Comparison of ENCODE assay signal across 8 cellular contexts in genomic region chr19:18542936-18543813, GRCh38. TPM values are rescaled to one million over a fixed set of nuclear protein-coding genes. Genes with fewer than 3 reads are reported as not detected.
DNase-seq lines count a peak whose midpoint lies in the region; ATAC-seq, FAIRE-seq and TF ChIP-seq lines count a peak whose summit lies in the region.

Gene FKBP8, minus strand, starts transcription at chr19:18543573. Its CDS starts 1,603 bp downstream, at chr19:18541970.

- H3K4me3 ChIP-seq in HUES64 (ENCODE audit: low read length) = peak within 1 kb of the TSS; percentile 70
- H3K4me3 ChIP-seq in OCI-LY7 (ENCODE audit: low read depth, low read length, poor library complexity, severe bottlenecking) = peak within 1 kb of the TSS; percentile 76
- H3K4me3 ChIP-seq in endothelial cell of umbilical vein (replicated peaks in 1 of 3; ENCODE audit: insufficient read depth in 1 of 3, low read depth in 1 of 3, low read length in 3 of 3) = peak within 1 kb of the TSS; percentile 61 to 85 (median 76)

- BruUV-seq in OCI-LY7 (replicated peaks; lab: Mats Ljungman, UMichigan) (no TSS peak), endothelial cell of umbilical vein (replicated peaks; lab: Mats Ljungman, UMichigan) (no TSS peak)

- WGBS in HUES64 = under 1% methylated on average over 71 of the region's 86 CpGs

- TF ChIP-seq POLR2A in endothelial cell of umbilical vein (IDR thresholded peaks at IDR 0.05; ENCODE audit: low read depth, low read length) = no peak

- DNase-seq in COLO668 (lab: John Stamatoyannopoulos, UW; ENCODE audit: unreplicated experiment) (peak; percentile 94), OCI-LY7 (ENCODE audit: low spot score) (peak; percentile 94), activated T-cell treated with anti-CD3 and anti-CD28 coated beads for 1 hour (ENCODE audit: low read depth) (peak; percentile 91), endothelial cell of umbilical vein (ENCODE audit: low read depth, low spot score) (peak; percentile 87), middle frontal gyrus (ENCODE audit: extremely low spot score, low spot score) (peak; percentile 88)
- DNase-seq in stimulated activated CD8-positive, alpha-beta memory T cell treated with anti-CD3 and anti-CD28 coated beads, Interleukin-15, amount 100 ng/mL, for 48 hours (ENCODE audit: low read depth in 2 of 2) = peak; percentile 91

- POLR2A ChIA-PET in OCI-LY7 (lab: Charles Lee) = interaction anchor here (1.0 to 1.8 kb wide), 9 partner anchors 11 to 119 kb away, joined by 3 to 16 read pairs (median 4); partner anchors contain the start of genes ELL, KXD1, REX1BD and UBA52
- POLR2A ChIA-PET in endothelial cell of umbilical vein (lab: Charles Lee) = no interaction called here

- H3K4me1 ChIP-seq in HUES64 (ENCODE audit: insufficient read depth, low read length) (peaks cover 6% of the 10 kb centered on the region), OCI-LY7 (ENCODE audit: insufficient read depth, low read length, poor library complexity, severe bottlenecking) (peaks cover 19% of the 10 kb centered on the region), endothelial cell of umbilical vein (ENCODE audit: control insufficient read depth, extremely low read depth, insufficient read depth, low read length) (peaks cover 12% of the 10 kb centered on the region)

- H3K9me1 ChIP-seq in endothelial cell of umbilical vein (replicated peaks; ENCODE audit: control insufficient read depth, extremely low read depth, insufficient read depth, low read length) = no peaks in the 10 kb centered on the region

- CTCF ChIA-PET in OCI-LY7 (lab: Charles Lee; ENCODE audit: unreplicated experiment) = interaction anchor here (0.6 to 1.4 kb wide), 3 partner anchors 12 to 22 kb away, joined by 3 to 4 read pairs (median 3); partner anchors contain the start of gene ELL
- CTCF ChIA-PET in endothelial cell of umbilical vein (lab: Charles Lee) = interaction anchor here (1.2 to 1.3 kb wide), 3 partner anchors 15 to 304 kb away, joined by 3 to 4 read pairs (median 3); no protein-coding TSS in a partner anchor

- ATAC-seq in GM21423 (IDR thresholded peaks at IDR 0.05; ENCODE audit: unreplicated experiment) = peak; percentile 90

- H3K4me2 ChIP-seq in OCI-LY7 (ENCODE audit: low read length) (peak within 1 kb of the TSS; percentile 99), endothelial cell of umbilical vein (ENCODE audit: insufficient read depth, low read length) (peak within 1 kb of the TSS; percentile 88)

- H3K9ac ChIP-seq in HUES64 (ENCODE audit: low read depth, low read length) = peak within 1 kb of the TSS; percentile 74
- H3K9ac ChIP-seq in endothelial cell of umbilical vein (replicated peaks; ENCODE audit: extremely low read depth, insufficient read depth, low read length) = peak within 1 kb of the TSS; percentile 67

- FAIRE-seq in endothelial cell of umbilical vein (lab: Jason Lieb, UNC) = peak; percentile 81

- intact Hi-C loops in OCI-LY7 (cut with micrococcal nuclease; ENCODE audit: unreplicated experiment) (loop anchor here (1.0 to 2.0 kb wide), 2 partner anchors 21 to 46 kb away; partner anchors contain the start of genes ELL and REX1BD), endothelial cell of umbilical vein (cut with micrococcal nuclease) (loop anchor here (1.0 kb wide), 1 partner anchor 28 kb away; the partner anchor contains the start of gene UBA52)

- H2AFZ ChIP-seq in OCI-LY7 (ENCODE audit: low read length) (peak within 1 kb of the TSS; percentile 85), endothelial cell of umbilical vein (ENCODE audit: low read depth, low read length) (peak within 1 kb of the TSS; percentile 74)

- H3K27ac ChIP-seq in HUES64 (ENCODE audit: low read depth, low read length) = no peak within 1 kb of the TSS
- H3K27ac ChIP-seq in OCI-LY7 (ENCODE audit: low read depth, low read length, poor library complexity, severe bottlenecking) = peak within 1 kb of the TSS; percentile 54
- H3K27ac ChIP-seq in endothelial cell of umbilical vein (ENCODE audit: insufficient read depth, low read depth, low read length) = peak within 1 kb of the TSS; percentile 12

- dilution Hi-C loops in endothelial cell of umbilical vein (cut with MboI; ENCODE audit: extremely low pct_ligation_motif_present, low sequenced_read_pairs) = no loop called here

- H3K36me3 ChIP-seq in HUES64 (ENCODE audit: insufficient read depth, low read length) (peaks cover 29% of the 10 kb centered on the region), OCI-LY7 (ENCODE audit: insufficient read depth, low read length) (peaks cover 31% of the 10 kb centered on the region), endothelial cell of umbilical vein (ENCODE audit: control insufficient read depth in 2 of 2, extremely low read depth in 1 of 2, insufficient read depth in 2 of 2, low read length in 2 of 2) (peaks cover 3 to 17% of the 10 kb centered on the region in 2 experiments)

- TF ChIP-seq CTCF in OCI-LY7 (conservative IDR thresholded peaks at IDR 0.05; ENCODE audit: low read length) (no peak), endothelial cell of umbilical vein (IDR thresholded peaks at IDR 0.05; ENCODE audit: extremely low read depth in 1 of 2, insufficient read depth in 1 of 2, low read depth in 1 of 2, low read length in 2 of 2) (no peak)

- H3K27me3 ChIP-seq in HUES64 (ENCODE audit: insufficient read depth, low read length) (no peaks in the 10 kb centered on the region), endothelial cell of umbilical vein (ENCODE audit: control insufficient read depth in 2 of 2, insufficient read depth in 2 of 2, low read length in 2 of 2) (no peaks in the 10 kb centered on the region)

- H3K79me2 ChIP-seq in OCI-LY7 (ENCODE audit: insufficient read depth, low read depth, low read length) = peaks cover 12% of the 10 kb centered on the region
- peaks cover 12% of the 10 kb centered on the region for H3K79me2 ChIP-seq in endothelial cell of umbilical vein (ENCODE audit: control insufficient read depth, insufficient read depth, low read length)

- H4K20me1 ChIP-seq in OCI-LY7 (ENCODE audit: insufficient read depth, low read length) (no peaks in the 10 kb centered on the region), endothelial cell of umbilical vein (replicated peaks; ENCODE audit: control insufficient read depth, extremely low read depth, insufficient read depth, low read length) (no peaks in the 10 kb centered on the region)

- no peaks in the 10 kb centered on the region for H3K9me2 ChIP-seq in OCI-LY7 (ENCODE audit: insufficient read depth, low read length)

- H3K9me3 ChIP-seq in HUES64 (ENCODE audit: insufficient read depth, low read depth, low read length) = no peaks in the 10 kb centered on the region
- H3K9me3 ChIP-seq in OCI-LY7 (ENCODE audit: low read length) = no peaks in the 10 kb centered on the region
- H3K9me3 ChIP-seq in endothelial cell of umbilical vein (replicated peaks; ENCODE audit: control insufficient read depth, insufficient read depth, low read length) = no peaks in the 10 kb centered on the region

TF ChIP-seq in endothelial cell of umbilical vein, 7 proteins besides CTCF, POLR2A, EP300 and RAD21:
- TF ChIP-seq MYC (IDR thresholded peaks at IDR 0.05; ENCODE audit: low read depth, low read length) (no peak), POLR2AphosphoS5 (IDR thresholded peaks at IDR 0.05; ENCODE audit: insufficient read depth, low read depth, low read length) (no peak)

RNA-seq across cellular contexts. Expression of gene FKBP8, which starts in this region (rescaled TPM):
- polyA plus RNA-seq in HUES64 (2013, experiment 1 of 2) = 158 TPM
- 169 TPM for polyA plus RNA-seq in HUES64 (2013, experiment 2 of 2)
- total RNA-seq in OCI-LY7 (2014; rRNA removed; shearing (Covaris generic)) = 159 and 200 TPM in 2 replicates
- 189 and 201 TPM in 2 replicates for total RNA-seq in OCI-LY7 (2022)
- total RNA-seq in endothelial cell of umbilical vein = 150 and 164 TPM in 2 replicates
- polyA plus RNA-seq in endothelial cell of umbilical vein = 173 and 204 TPM in 2 replicates
- polyA plus RNA-seq in endothelial cell of umbilical vein (2011; cell fraction: cytosol; rRNA removed) = 163 and 210 TPM in 2 replicates
- polyA plus RNA-seq in endothelial cell of umbilical vein (2011; cell fraction: nucleus; rRNA removed) = 103 and 121 TPM in 2 replicates
- polyA plus RNA-seq in endothelial cell of umbilical vein (2012) = 130 and 195 TPM in 2 replicates
- 59.0 and 80.1 TPM in 2 replicates for polyA minus RNA-seq in endothelial cell of umbilical vein
- polyA minus RNA-seq in endothelial cell of umbilical vein (2011; cell fraction: cytosol; rRNA and poly(A)+ RNA removed) = 149 TPM
- polyA minus RNA-seq in endothelial cell of umbilical vein (2011; cell fraction: nucleus; rRNA and poly(A)+ RNA removed) = 20.7 and 32.2 TPM in 2 replicates
